9 cellular contexts compared by ENCODE assay signal in genomic region chr2:12057436-12058166, GRCh38.
A peak's percentile ranks its signal among the peaks of the same experiment; 100 is the strongest.
DNase-seq lines count a peak whose midpoint lies in the region; ATAC-seq and TF ChIP-seq lines count a peak whose summit lies in the region.
"Had no signal": no experiment of that assay in that cellular context is flagged by ENCODE, and none has a peak within 500 bp of the region (broad histone marks: within the 10 kb centered on the region; RNA-seq: fewer than 3 reads in every experiment).

No MANE protein-coding gene starts in this region.

- H2BK120ac ChIP-seq in mesenchymal stem cell (ENCODE audit: low read depth, low read length): no peak overlapping the region

- peak overlapping the region; percentile 52 to 76 for H3K4me3 Mint-ChIP-seq in CD14-positive monocyte
- H3K4me3 Mint-ChIP-seq in WTC11: no peak overlapping the region
- H3K4me3 Mint-ChIP-seq in CD4-positive, alpha-beta memory T cell: no peak overlapping the region
- H3K4me3 Mint-ChIP-seq in nephron progenitor cell: no peak overlapping the region

- H2AFZ ChIP-seq in mesenchymal stem cell (ENCODE audit: low read depth, low read length): no peak overlapping the region

- no peak overlapping the region for H2AK5ac ChIP-seq in mesenchymal stem cell (ENCODE audit: low read length, severe bottlenecking)

- H3K36me3 ChIP-seq in mesenchymal stem cell (ENCODE audit: control insufficient read depth in 1 of 2, insufficient read depth in 2 of 2, low read depth in 1 of 2, low read length in 2 of 2): no peaks in the 10 kb centered on the region
- no peaks in the 10 kb centered on the region for H3K36me3 ChIP-seq in CD4-positive, alpha-beta memory T cell (ENCODE audit: insufficient read depth, low read length)
- H3K36me3 ChIP-seq: neutrophil had no signal

- H3K18ac ChIP-seq in mesenchymal stem cell (ENCODE audit: low read depth in 1 of 2, low read length in 2 of 2): peak overlapping the region; percentile 55 to 85

- peak overlapping the region in 1 of 2 experiments; percentile 54 for H3K4ac ChIP-seq in mesenchymal stem cell (ENCODE audit: low read depth in 1 of 2, low read length in 2 of 2)

- no peak overlapping the region for H3K14ac ChIP-seq in mesenchymal stem cell (ENCODE audit: low read length in 2 of 2)

- H3K4me2 ChIP-seq in mesenchymal stem cell (ENCODE audit: low read length, poor library complexity, severe bottlenecking): peak overlapping the region; percentile 33

- no peaks in the 10 kb centered on the region for H3K9me3 ChIP-seq in mesenchymal stem cell (ENCODE audit: control insufficient read depth, low read length)
- H3K9me3 ChIP-seq in CD4-positive, alpha-beta memory T cell (ENCODE audit: control insufficient read depth in 1 of 2, low read length in 2 of 2): no peaks in the 10 kb centered on the region
- H3K9me3 ChIP-seq: neutrophil had no signal

- H4K91ac ChIP-seq in mesenchymal stem cell (ENCODE audit: low read length): peak overlapping the region; percentile 63

- peak; percentile 85 for DNase-seq in CD14-positive monocyte (ENCODE audit: low spot score)
- no peak for DNase-seq in WTC11 (ENCODE audit: low spot score)
- peak; percentile 55 for DNase-seq in mesenchymal stem cell
- no peak for DNase-seq in CD4-positive, alpha-beta memory T cell
- DNase-seq in COLO829 (ENCODE audit: low spot score): no peak
- no peak for DNase-seq in nephron progenitor cell

- no peak overlapping the region for H3K4me3 ChIP-seq in mesenchymal stem cell (ENCODE audit: insufficient read depth in 1 of 2, low read depth in 1 of 2, low read length in 2 of 2)
- H3K4me3 ChIP-seq in CD4-positive, alpha-beta memory T cell (ENCODE audit: low read length in 2 of 2): no peak overlapping the region

- no peak for TF ChIP-seq CTCF in CD14-positive monocyte (IDR thresholded peaks at IDR 0.05)
- TF ChIP-seq CTCF in WTC11 (IDR thresholded peaks at IDR 0.05): no peak
- no peak for TF ChIP-seq CTCF in nephron progenitor cell (IDR thresholded peaks at IDR 0.05)

- H3K9me3 Mint-ChIP-seq in CD14-positive monocyte (peaks cover 0 to 5% (median 2%) of the 10 kb centered on the region in 7 donors), WTC11 (peaks cover 22% of the 10 kb centered on the region), nephron progenitor cell (peaks cover 17% of the 10 kb centered on the region)
- H3K9me3 Mint-ChIP-seq in CD4-positive, alpha-beta memory T cell: peaks cover 0 to 3% (median 0%) of the 10 kb centered on the region in 8 donors

- peak overlapping the region; percentile 26 to 60 for H2BK12ac ChIP-seq in mesenchymal stem cell (ENCODE audit: low read length in 2 of 2)

- H3K27me3 Mint-ChIP-seq in CD14-positive monocyte (ENCODE audit: low read depth in 3 of 3) (peaks cover 7 to 26% (median 14%) of the 10 kb centered on the region in 3 donors), WTC11 (ENCODE audit: low read depth) (no peaks in the 10 kb centered on the region), nephron progenitor cell (ENCODE audit: low read depth, poor library complexity) (peaks cover 15% of the 10 kb centered on the region)
- peaks cover 0 to 7% of the 10 kb centered on the region in 2 donors for H3K27me3 Mint-ChIP-seq in CD4-positive, alpha-beta memory T cell

- H3K4me1 ChIP-seq in mesenchymal stem cell (ENCODE audit: control insufficient read depth, insufficient read depth, low read depth, low read length): peaks cover 10% of the 10 kb centered on the region
- H3K4me1 ChIP-seq in CD4-positive, alpha-beta memory T cell (ENCODE audit: insufficient read depth, low read length): peaks cover 10% of the 10 kb centered on the region

- H2BK5ac ChIP-seq in mesenchymal stem cell (ENCODE audit: low read depth, low read length, poor library complexity, severe bottlenecking): no peak overlapping the region

- no peak overlapping the region for H3K9ac ChIP-seq in mesenchymal stem cell (ENCODE audit: low read length)

- H4K8ac ChIP-seq in mesenchymal stem cell (ENCODE audit: low read length): no peak overlapping the region

- WGBS in mesenchymal stem cell: 28% methylated on average over 9 of the region's 12 CpGs

- H3K79me1 ChIP-seq in mesenchymal stem cell (replicated peaks; ENCODE audit: low read length, poor library complexity, severe bottlenecking): no peaks in the 10 kb centered on the region

- H3K4me1 Mint-ChIP-seq in CD14-positive monocyte (peaks cover 47% of the 10 kb centered on the region), WTC11 (peaks cover 19% of the 10 kb centered on the region), nephron progenitor cell (peaks cover 33% of the 10 kb centered on the region)
- H3K4me1 Mint-ChIP-seq in CD4-positive, alpha-beta memory T cell: peaks cover 8 to 14% (median 11%) of the 10 kb centered on the region in 4 donors

- ATAC-seq in GM19455 (IDR thresholded peaks at IDR 0.05; ENCODE audit: unreplicated experiment) (peak; percentile 82), HG03378 (IDR thresholded peaks at IDR 0.05; ENCODE audit: unreplicated experiment) (peak; percentile 88), WTC11 (peak; percentile 46)

- CTCF ChIA-PET in WTC11 (lab: Charles Lee): interaction anchor here (1.8 kb wide), 1 partner anchor 9 kb away, joined by 7 read pairs; no protein-coding TSS in a partner anchor
- CTCF ChIA-PET in CD4-positive, alpha-beta memory T cell (lab: Charles Lee; ENCODE audit: partially characterized antibody): interaction anchor here (1.0 kb wide), 1 partner anchor 660 kb away, joined by 3 read pairs; the partner anchor contains the start of gene TRIB2

- H3K27ac ChIP-seq in mesenchymal stem cell (ENCODE audit: low read length, poor library complexity, severe bottlenecking): no peak overlapping the region
- no peak overlapping the region for H3K27ac ChIP-seq in CD4-positive, alpha-beta memory T cell (ENCODE audit: low read depth, low read length)
- H3K27ac ChIP-seq: neutrophil had no signal

- intact Hi-C loops in CD14-positive monocyte (cut with micrococcal nuclease): loop anchor here in 1 of 2 donors (10.0 kb wide), 1 partner anchor 103 kb away; no protein-coding TSS in a partner anchor
- intact Hi-C loops in CD4-positive, alpha-beta memory T cell (cut with micrococcal nuclease): no loop called here

- H2BK15ac ChIP-seq in mesenchymal stem cell (ENCODE audit: low read depth, poor library complexity, severe bottlenecking): no peak overlapping the region

- H3K27me3 ChIP-seq in mesenchymal stem cell (ENCODE audit: control insufficient read depth in 1 of 2, insufficient read depth in 1 of 2, low read length in 2 of 2): peaks cover 0 to 10% of the 10 kb centered on the region in 2 experiments
- H3K27me3 ChIP-seq in CD4-positive, alpha-beta memory T cell (ENCODE audit: insufficient read depth, low read length): no peaks in the 10 kb centered on the region

- peak overlapping the region in 6 of 7 donors; percentile 16 to 77 (median 64) for H3K27ac Mint-ChIP-seq in CD14-positive monocyte
- no peak overlapping the region for H3K27ac Mint-ChIP-seq in WTC11
- H3K27ac Mint-ChIP-seq in CD4-positive, alpha-beta memory T cell: no peak overlapping the region
- H3K27ac Mint-ChIP-seq in nephron progenitor cell: no peak overlapping the region

- H3K36me3 Mint-ChIP-seq in CD14-positive monocyte (peaks cover 3 to 5% of the 10 kb centered on the region in 2 donors), WTC11 (peaks cover 7% of the 10 kb centered on the region), nephron progenitor cell (ENCODE audit: low read depth) (no peaks in the 10 kb centered on the region)
- H3K36me3 Mint-ChIP-seq in CD4-positive, alpha-beta memory T cell: peaks cover 0 to 5% of the 10 kb centered on the region in 2 donors

- H3K23ac ChIP-seq in mesenchymal stem cell (ENCODE audit: low read length in 2 of 2): peak overlapping the region in 1 of 2 experiments; percentile 35

- POLR2A ChIA-PET in WTC11 (lab: Charles Lee): no interaction called here
- POLR2A ChIA-PET in CD4-positive, alpha-beta memory T cell (lab: Charles Lee; ENCODE audit: partially characterized antibody): no interaction called here

TF ChIP-seq in WTC11, 78 proteins besides CTCF, POLR2A, EP300 and RAD21:
- TF ChIP-seq ZNF532 (CRISPR knock-in tag; IDR thresholded peaks at IDR 0.05; ENCODE audit: borderline replicate concordance) (no peak), ZNF423 (CRISPR knock-in tag; IDR thresholded peaks at IDR 0.05) (peak; percentile 54; the same call in 1 of the 2 replicates)

Comparison
In these comparisons a context has a peak if more than half of its experiments do, and no peak if none do; other contexts are left out.
1. DNase-seq: peak in CD14-positive monocyte (single experiment) and mesenchymal stem cell (single experiment); none in WTC11 (single experiment), CD4-positive, alpha-beta memory T cell (0 of 5), COLO829 (single experiment) and nephron progenitor cell (single experiment).
2. H3K27ac Mint-ChIP-seq: peak in CD14-positive monocyte (6 of 7); none in WTC11 (single experiment), CD4-positive, alpha-beta memory T cell (0 of 7) and nephron progenitor cell (single experiment).
3. H3K4me3 Mint-ChIP-seq: peak in CD14-positive monocyte (2 of 2); none in WTC11 (single experiment), CD4-positive, alpha-beta memory T cell (0 of 8) and nephron progenitor cell (single experiment).
4. Peak in every context shown above with its lines, with median percentiles within 50 percentile points of each other: ATAC-seq.